Comparison of ENCODE assay signal across 1 cellular context in genomic region chr3:184811034-184811433, GRCh38.
TF ChIP-seq lines count a peak whose summit lies in the region.

No MANE protein-coding gene starts in this region.

TF ChIP-seq in HCT116, 20 proteins besides CTCF, POLR2A, EP300 and RAD21 (continued from another document):
- TF ChIP-seq ZBTB33 (IDR thresholded peaks at IDR 0.05; ENCODE audit: extremely low read depth, insufficient replicate concordance, low read length), result no peak
- no peak for TF ChIP-seq SIN3A (IDR thresholded peaks at IDR 0.05; ENCODE audit: low read depth)
- TF ChIP-seq TCF7L2 (IDR thresholded peaks at IDR 0.05; ENCODE audit: borderline replicate concordance, extremely low read depth, insufficient read depth, insufficient read length), result no peak
- TF ChIP-seq REST (IDR thresholded peaks at IDR 0.05; ENCODE audit: low read depth), result no peak
- no peak for TF ChIP-seq ZFX (IDR thresholded peaks at IDR 0.05)
- TF ChIP-seq SP1 (IDR thresholded peaks at IDR 0.05; ENCODE audit: low read depth), result no peak
- no peak for TF ChIP-seq EZH2 (IDR thresholded peaks at IDR 0.05)
- no peak for TF ChIP-seq CBX3 (IDR thresholded peaks at IDR 0.05; ENCODE audit: low read depth)
